1 cellular context compared by ENCODE assay signal in the genomic region with DNA sequence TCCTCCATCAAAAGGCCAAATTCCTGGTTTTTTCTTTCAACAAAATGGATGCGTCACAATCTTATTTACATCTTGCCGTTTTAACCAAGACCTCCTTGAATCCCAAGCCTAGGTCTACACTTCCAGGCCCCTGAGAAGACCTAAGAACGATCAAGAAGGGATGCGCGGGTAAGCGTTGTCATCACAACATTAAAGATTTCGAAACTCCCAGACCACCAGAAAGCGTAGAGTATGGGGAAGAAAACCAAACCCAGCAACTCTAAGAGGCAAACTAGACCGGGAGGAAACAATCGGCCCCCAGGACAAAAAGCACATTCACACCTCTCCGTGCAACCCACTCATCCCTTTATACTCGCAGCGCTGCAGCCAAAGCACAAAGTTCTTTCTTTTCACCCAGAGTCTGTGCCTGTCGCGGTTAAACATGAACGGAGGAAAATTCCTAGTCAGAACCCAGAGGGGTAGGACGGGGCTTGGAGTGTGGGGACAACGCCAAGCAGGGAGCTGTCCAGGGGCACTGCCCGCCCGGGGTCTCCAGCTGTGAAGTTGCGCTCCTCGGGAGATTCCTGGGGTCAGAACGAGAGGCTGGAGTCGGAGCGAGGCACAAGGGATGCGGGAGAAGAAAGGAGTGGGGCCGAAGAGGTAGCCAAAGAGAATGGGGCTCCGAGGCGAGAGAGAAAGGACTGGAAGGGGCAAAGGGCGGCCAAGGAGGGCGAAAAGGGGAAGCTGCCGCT.
A peak's percentile ranks its signal among the peaks of the same experiment; 100 is the strongest.
TF ChIP-seq lines count a peak whose summit lies in the region.

No MANE protein-coding gene starts in this region.

TF ChIP-seq in HepG2, 621 proteins besides CTCF, POLR2A, EP300 and RAD21 (continued from another document and continues in another):
- TF ChIP-seq, protein P1, sequence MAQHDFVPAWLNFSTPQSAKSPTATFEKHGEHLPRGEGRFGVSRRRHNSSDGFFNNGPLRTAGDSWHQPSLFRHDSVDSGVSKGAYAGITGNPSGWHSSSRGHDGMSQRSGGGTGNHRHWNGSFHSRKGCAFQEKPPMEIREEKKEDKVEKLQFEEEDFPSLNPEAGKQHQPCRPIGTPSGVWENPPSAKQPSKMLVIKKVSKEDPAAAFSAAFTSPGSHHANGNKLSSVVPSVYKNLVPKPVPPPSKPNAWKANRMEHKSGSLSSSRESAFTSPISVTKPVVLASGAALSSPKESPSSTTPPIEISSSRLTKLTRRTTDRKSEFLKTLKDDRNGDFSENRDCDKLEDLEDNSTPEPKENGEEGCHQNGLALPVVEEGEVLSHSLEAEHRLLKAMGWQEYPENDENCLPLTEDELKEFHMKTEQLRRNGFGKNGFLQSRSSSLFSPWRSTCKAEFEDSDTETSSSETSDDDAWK (CRISPR knock-in tag; IDR thresholded peaks at IDR 0.05) = no peak
- TF ChIP-seq GLI4 (CRISPR knock-in tag; IDR thresholded peaks at IDR 0.05; ENCODE audit: borderline replicate concordance) (peak; percentile 9; the same call in 1 of the 2 replicates), NFIB (CRISPR knock-in tag; IDR thresholded peaks at IDR 0.05; ENCODE audit: borderline replicate concordance) (no peak), KDM4B (CRISPR knock-in tag; IDR thresholded peaks at IDR 0.05) (0 out of 2 replicates have a peak, but pooled peaks have one; percentile 10), CREB1 (IDR thresholded peaks at IDR 0.05) (no peak), CREB1 (CRISPR knock-in tag; IDR thresholded peaks at IDR 0.05) (no peak), JUNB (CRISPR knock-in tag; IDR thresholded peaks at IDR 0.05; ENCODE audit: borderline replicate concordance) (peak; percentile 68), ZNF17 (CRISPR knock-in tag; IDR thresholded peaks at IDR 0.05) (peak; percentile 89; the same call in 1 of the 2 replicates), ZSCAN9 (CRISPR knock-in tag; IDR thresholded peaks at IDR 0.05; ENCODE audit: borderline replicate concordance) (no peak), ATRX (CRISPR knock-in tag; IDR thresholded peaks at IDR 0.05; ENCODE audit: borderline replicate concordance) (no peak), ZNF460 (CRISPR knock-in tag; IDR thresholded peaks at IDR 0.05; ENCODE audit: borderline replicate concordance) (no peak), ZFP62 (CRISPR knock-in tag; IDR thresholded peaks at IDR 0.05) (no peak), SYNCRIP (IDR thresholded peaks at IDR 0.05; ENCODE audit: insufficient read depth, low read depth, low read length) (no peak), KDM5A (IDR thresholded peaks at IDR 0.05; ENCODE audit: borderline replicate concordance, low read length) (peak; percentile 73), ZNF543 (CRISPR knock-in tag; IDR thresholded peaks at IDR 0.05) (no peak), HNF4A (CRISPR knock-in tag; IDR thresholded peaks at IDR 0.05) (0 out of 2 replicates have a peak, but pooled peaks have one; percentile 20), SSRP1 (CRISPR knock-in tag; IDR thresholded peaks at IDR 0.05) (peak; percentile 86; the same call in 1 of the 2 replicates), KLF16 (CRISPR knock-in tag; IDR thresholded peaks at IDR 0.05) (0 out of 4 replicates have a peak, but pooled peaks of 1 of the 2 experiments have one; percentile 1), BRD4 (CRISPR knock-in tag; IDR thresholded peaks at IDR 0.05) (no peak), SMAD3 (CRISPR knock-in tag; IDR thresholded peaks at IDR 0.05) (no peak), ZMAT3 (CRISPR knock-in tag; conservative IDR thresholded peaks at IDR 0.05) (no peak; the same call in 1 of the 2 replicates), MED8 (CRISPR knock-in tag; IDR thresholded peaks at IDR 0.05; ENCODE audit: insufficient replicate concordance) (no peak), MTA3 (CRISPR knock-in tag; IDR thresholded peaks at IDR 0.05) (no peak), ZSCAN12 (CRISPR knock-in tag; IDR thresholded peaks at IDR 0.05) (no peak), KMT2A (CRISPR knock-in tag; IDR thresholded peaks at IDR 0.05) (no peak; the same call in 1 of the 2 replicates)
- TF ChIP-seq, protein P2, sequence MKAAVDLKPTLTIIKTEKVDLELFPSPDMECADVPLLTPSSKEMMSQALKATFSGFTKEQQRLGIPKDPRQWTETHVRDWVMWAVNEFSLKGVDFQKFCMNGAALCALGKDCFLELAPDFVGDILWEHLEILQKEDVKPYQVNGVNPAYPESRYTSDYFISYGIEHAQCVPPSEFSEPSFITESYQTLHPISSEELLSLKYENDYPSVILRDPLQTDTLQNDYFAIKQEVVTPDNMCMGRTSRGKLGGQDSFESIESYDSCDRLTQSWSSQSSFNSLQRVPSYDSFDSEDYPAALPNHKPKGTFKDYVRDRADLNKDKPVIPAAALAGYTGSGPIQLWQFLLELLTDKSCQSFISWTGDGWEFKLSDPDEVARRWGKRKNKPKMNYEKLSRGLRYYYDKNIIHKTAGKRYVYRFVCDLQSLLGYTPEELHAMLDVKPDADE (CRISPR knock-in tag; IDR thresholded peaks at IDR 0.05) = no peak
- TF ChIP-seq, protein P3, sequence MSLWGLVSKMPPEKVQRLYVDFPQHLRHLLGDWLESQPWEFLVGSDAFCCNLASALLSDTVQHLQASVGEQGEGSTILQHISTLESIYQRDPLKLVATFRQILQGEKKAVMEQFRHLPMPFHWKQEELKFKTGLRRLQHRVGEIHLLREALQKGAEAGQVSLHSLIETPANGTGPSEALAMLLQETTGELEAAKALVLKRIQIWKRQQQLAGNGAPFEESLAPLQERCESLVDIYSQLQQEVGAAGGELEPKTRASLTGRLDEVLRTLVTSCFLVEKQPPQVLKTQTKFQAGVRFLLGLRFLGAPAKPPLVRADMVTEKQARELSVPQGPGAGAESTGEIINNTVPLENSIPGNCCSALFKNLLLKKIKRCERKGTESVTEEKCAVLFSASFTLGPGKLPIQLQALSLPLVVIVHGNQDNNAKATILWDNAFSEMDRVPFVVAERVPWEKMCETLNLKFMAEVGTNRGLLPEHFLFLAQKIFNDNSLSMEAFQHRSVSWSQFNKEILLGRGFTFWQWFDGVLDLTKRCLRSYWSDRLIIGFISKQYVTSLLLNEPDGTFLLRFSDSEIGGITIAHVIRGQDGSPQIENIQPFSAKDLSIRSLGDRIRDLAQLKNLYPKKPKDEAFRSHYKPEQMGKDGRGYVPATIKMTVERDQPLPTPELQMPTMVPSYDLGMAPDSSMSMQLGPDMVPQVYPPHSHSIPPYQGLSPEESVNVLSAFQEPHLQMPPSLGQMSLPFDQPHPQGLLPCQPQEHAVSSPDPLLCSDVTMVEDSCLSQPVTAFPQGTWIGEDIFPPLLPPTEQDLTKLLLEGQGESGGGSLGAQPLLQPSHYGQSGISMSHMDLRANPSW (CRISPR knock-in tag; IDR thresholded peaks at IDR 0.05; ENCODE audit: borderline replicate concordance) = peak; percentile 23; the same call in 1 of the 2 replicates
- TF ChIP-seq, protein P4, sequence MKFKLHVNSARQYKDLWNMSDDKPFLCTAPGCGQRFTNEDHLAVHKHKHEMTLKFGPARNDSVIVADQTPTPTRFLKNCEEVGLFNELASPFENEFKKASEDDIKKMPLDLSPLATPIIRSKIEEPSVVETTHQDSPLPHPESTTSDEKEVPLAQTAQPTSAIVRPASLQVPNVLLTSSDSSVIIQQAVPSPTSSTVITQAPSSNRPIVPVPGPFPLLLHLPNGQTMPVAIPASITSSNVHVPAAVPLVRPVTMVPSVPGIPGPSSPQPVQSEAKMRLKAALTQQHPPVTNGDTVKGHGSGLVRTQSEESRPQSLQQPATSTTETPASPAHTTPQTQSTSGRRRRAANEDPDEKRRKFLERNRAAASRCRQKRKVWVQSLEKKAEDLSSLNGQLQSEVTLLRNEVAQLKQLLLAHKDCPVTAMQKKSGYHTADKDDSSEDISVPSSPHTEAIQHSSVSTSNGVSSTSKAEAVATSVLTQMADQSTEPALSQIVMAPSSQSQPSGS (CRISPR knock-in tag; IDR thresholded peaks at IDR 0.05) = peak; percentile 54; the same call in 1 of the 2 replicates
- TF ChIP-seq, protein P5, sequence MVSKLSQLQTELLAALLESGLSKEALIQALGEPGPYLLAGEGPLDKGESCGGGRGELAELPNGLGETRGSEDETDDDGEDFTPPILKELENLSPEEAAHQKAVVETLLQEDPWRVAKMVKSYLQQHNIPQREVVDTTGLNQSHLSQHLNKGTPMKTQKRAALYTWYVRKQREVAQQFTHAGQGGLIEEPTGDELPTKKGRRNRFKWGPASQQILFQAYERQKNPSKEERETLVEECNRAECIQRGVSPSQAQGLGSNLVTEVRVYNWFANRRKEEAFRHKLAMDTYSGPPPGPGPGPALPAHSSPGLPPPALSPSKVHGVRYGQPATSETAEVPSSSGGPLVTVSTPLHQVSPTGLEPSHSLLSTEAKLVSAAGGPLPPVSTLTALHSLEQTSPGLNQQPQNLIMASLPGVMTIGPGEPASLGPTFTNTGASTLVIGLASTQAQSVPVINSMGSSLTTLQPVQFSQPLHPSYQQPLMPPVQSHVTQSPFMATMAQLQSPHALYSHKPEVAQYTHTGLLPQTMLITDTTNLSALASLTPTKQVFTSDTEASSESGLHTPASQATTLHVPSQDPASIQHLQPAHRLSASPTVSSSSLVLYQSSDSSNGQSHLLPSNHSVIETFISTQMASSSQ (IDR thresholded peaks at IDR 0.05; ENCODE audit: low read depth) = no peak
- TF ChIP-seq, protein P5 (CRISPR knock-in tag; IDR thresholded peaks at IDR 0.05; ENCODE audit: borderline replicate concordance) = no peak
- TF ChIP-seq, protein P6, sequence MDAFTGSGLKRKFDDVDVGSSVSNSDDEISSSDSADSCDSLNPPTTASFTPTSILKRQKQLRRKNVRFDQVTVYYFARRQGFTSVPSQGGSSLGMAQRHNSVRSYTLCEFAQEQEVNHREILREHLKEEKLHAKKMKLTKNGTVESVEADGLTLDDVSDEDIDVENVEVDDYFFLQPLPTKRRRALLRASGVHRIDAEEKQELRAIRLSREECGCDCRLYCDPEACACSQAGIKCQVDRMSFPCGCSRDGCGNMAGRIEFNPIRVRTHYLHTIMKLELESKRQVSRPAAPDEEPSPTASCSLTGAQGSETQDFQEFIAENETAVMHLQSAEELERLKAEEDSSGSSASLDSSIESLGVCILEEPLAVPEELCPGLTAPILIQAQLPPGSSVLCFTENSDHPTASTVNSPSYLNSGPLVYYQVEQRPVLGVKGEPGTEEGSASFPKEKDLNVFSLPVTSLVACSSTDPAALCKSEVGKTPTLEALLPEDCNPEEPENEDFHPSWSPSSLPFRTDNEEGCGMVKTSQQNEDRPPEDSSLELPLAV (CRISPR knock-in tag; conservative IDR thresholded peaks at IDR 0.05; ENCODE audit: low read depth) = no peak
- TF ChIP-seq, protein P7, sequence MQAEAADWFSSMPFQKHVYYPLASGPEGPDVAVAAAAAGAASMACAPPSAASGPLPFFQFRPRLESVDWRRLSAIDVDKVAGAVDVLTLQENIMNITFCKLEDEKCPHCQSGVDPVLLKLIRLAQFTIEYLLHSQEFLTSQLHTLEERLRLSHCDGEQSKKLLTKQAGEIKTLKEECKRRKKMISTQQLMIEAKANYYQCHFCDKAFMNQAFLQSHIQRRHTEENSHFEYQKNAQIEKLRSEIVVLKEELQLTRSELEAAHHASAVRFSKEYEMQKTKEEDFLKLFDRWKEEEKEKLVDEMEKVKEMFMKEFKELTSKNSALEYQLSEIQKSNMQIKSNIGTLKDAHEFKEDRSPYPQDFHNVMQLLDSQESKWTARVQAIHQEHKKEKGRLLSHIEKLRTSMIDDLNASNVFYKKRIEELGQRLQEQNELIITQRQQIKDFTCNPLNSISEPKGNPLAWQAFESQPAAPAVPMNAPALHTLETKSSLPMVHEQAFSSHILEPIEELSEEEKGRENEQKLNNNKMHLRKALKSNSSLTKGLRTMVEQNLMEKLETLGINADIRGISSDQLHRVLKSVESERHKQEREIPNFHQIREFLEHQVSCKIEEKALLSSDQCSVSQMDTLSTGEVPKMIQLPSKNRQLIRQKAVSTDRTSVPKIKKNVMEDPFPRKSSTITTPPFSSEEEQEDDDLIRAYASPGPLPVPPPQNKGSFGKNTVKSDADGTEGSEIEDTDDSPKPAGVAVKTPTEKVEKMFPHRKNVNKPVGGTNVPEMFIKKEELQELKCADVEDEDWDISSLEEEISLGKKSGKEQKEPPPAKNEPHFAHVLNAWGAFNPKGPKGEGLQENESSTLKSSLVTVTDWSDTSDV (CRISPR knock-in tag; IDR thresholded peaks at IDR 0.05) = peak; percentile 71
- TF ChIP-seq, protein P8, sequence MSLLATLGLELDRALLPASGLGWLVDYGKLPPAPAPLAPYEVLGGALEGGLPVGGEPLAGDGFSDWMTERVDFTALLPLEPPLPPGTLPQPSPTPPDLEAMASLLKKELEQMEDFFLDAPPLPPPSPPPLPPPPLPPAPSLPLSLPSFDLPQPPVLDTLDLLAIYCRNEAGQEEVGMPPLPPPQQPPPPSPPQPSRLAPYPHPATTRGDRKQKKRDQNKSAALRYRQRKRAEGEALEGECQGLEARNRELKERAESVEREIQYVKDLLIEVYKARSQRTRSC (CRISPR knock-in tag; IDR thresholded peaks at IDR 0.05; ENCODE audit: low read depth) = no peak
- TF ChIP-seq, protein P9, sequence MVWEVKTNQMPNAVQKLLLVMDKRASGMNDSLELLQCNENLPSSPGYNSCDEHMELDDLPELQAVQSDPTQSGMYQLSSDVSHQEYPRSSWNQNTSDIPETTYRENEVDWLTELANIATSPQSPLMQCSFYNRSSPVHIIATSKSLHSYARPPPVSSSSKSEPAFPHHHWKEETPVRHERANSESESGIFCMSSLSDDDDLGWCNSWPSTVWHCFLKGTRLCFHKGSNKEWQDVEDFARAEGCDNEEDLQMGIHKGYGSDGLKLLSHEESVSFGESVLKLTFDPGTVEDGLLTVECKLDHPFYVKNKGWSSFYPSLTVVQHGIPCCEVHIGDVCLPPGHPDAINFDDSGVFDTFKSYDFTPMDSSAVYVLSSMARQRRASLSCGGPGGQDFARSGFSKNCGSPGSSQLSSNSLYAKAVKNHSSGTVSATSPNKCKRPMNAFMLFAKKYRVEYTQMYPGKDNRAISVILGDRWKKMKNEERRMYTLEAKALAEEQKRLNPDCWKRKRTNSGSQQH (CRISPR knock-in tag; IDR thresholded peaks at IDR 0.05; ENCODE audit: low read depth) = peak; percentile 65; the same call in 1 of the 2 replicates
- TF ChIP-seq, protein P10, sequence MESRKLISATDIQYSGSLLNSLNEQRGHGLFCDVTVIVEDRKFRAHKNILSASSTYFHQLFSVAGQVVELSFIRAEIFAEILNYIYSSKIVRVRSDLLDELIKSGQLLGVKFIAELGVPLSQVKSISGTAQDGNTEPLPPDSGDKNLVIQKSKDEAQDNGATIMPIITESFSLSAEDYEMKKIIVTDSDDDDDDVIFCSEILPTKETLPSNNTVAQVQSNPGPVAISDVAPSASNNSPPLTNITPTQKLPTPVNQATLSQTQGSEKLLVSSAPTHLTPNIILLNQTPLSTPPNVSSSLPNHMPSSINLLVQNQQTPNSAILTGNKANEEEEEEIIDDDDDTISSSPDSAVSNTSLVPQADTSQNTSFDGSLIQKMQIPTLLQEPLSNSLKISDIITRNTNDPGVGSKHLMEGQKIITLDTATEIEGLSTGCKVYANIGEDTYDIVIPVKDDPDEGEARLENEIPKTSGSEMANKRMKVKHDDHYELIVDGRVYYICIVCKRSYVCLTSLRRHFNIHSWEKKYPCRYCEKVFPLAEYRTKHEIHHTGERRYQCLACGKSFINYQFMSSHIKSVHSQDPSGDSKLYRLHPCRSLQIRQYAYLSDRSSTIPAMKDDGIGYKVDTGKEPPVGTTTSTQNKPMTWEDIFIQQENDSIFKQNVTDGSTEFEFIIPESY (CRISPR knock-in tag; IDR thresholded peaks at IDR 0.05) = no peak
